In the genomic region with DNA sequence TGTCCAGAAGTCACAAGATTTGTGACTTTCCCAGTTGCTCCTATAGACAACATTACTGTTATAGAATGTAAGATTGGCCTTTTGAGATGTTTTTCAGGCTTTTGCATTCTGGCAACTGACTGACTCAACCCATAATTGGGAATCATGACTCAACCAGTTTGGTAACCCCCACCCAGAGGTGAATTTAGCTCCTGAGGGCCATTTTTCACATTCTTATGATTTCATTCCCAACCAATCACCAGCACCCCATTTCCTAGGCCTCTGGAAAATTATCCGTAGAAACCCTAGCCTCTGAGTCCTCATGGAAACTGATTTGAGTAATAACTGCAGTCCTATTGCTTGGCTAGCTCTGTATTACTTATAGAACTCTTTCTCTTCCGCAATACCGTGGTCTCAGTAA, we compare ENCODE assay signal across 24 cellular contexts.
DNase-seq lines count a peak whose midpoint lies in the region; ATAC-seq, FAIRE-seq and TF ChIP-seq lines count a peak whose summit lies in the region.
"Had no signal": no experiment of that assay in that cellular context is flagged by ENCODE, and none has a peak within 500 bp of the region (broad histone marks: within the 10 kb centered on the region; RNA-seq: fewer than 3 reads in every experiment).

No MANE protein-coding gene starts in this region.

- peaks cover 3% of the 10 kb centered on the region for H3K27me3 Mint-ChIP-seq in nephron progenitor cell (ENCODE audit: low read depth, poor library complexity)
- H3K27me3 Mint-ChIP-seq: B cell; CD4-positive, CD25-positive, alpha-beta regulatory T cell had no signal

- H4K20me1 ChIP-seq in HepG2 (ENCODE audit: insufficient read depth, low read length) = no peaks in the 10 kb centered on the region
- H4K20me1 ChIP-seq: BLaER1 had no signal

- BruUV-seq in HepG2 (replicated peaks; lab: Mats Ljungman, UMichigan) = no TSS peak

- no peak for FAIRE-seq in HepG2 (lab: Jason Lieb, UNC)
- FAIRE-seq: A204.1, G401.6, GM12892, GM19239, H1 had no signal

- DNase-seq in HS-5 (ENCODE audit: low read depth) (peak; percentile 9), RWPE1 (ENCODE audit: low spot score) (peak; percentile 1), astrocyte of the hippocampus (ENCODE audit: low read depth, low spot score) (peak; percentile 0), foreskin keratinocyte (peak; percentile 8 to 82), nephron progenitor cell (no peak), HepG2 (ENCODE audit: low spot score) (no peak)
- DNase-seq in stimulated activated CD4-positive, alpha-beta T cell treated with anti-CD3 and anti-CD28 coated beads, Interleukin-4, amount 100 ng/mL, for 1 hour = no peak
- DNase-seq: Caco-2; CD4-positive, CD25-positive, alpha-beta regulatory T cell; CD8-positive, alpha-beta T cell; DMS153; DND-41; GM23248; H7; HCEC 1CT had no signal

- H3K9me3 Mint-ChIP-seq in nephron progenitor cell = peaks cover 24% of the 10 kb centered on the region

- POLR2A ChIA-PET in RWPE1 (lab: Yijun Ruan, JAX; ENCODE audit: low non-redundant PET) (no interaction called here), HepG2 (lab: Yijun Ruan, JAX) (no interaction called here)

- TF ChIP-seq EP300 in HepG2 (IDR thresholded peaks at IDR 0.05; ENCODE audit: low read depth in 2 of 2, low read length in 2 of 2) = no peak
- TF ChIP-seq EP300 in HepG2 (CRISPR knock-in tag; IDR thresholded peaks at IDR 0.05; ENCODE audit: borderline replicate concordance) = no peak

- H3K9me3 ChIP-seq in HepG2 (ENCODE audit: low read length) = peaks cover 87% of the 10 kb centered on the region

- H3K36me3 ChIP-seq in HepG2 (replicated peaks in 1 of 2; ENCODE audit: control insufficient read depth in 1 of 2, insufficient read depth in 2 of 2, low read length in 2 of 2) = no peaks in the 10 kb centered on the region
- H3K36me3 ChIP-seq: BLaER1 had no signal

- ATAC-seq in foreskin keratinocyte = peak; percentile 78
- no peak for ATAC-seq in HG03342 (IDR thresholded peaks at IDR 0.05; ENCODE audit: unreplicated experiment)
- no peak for ATAC-seq in HepG2
- ATAC-seq: CD8-positive, alpha-beta T cell had no signal

- H3K4me1 Mint-ChIP-seq in nephron progenitor cell = no peaks in the 10 kb centered on the region
- H3K4me1 Mint-ChIP-seq: B cell; CD4-positive, CD25-positive, alpha-beta regulatory T cell had no signal

- H3K4me1 ChIP-seq in foreskin keratinocyte (peaks cover 2% of the 10 kb centered on the region), HepG2 (ENCODE audit: insufficient read depth, low read length) (no peaks in the 10 kb centered on the region)
- H3K4me1 ChIP-seq: BLaER1, Caco-2 had no signal

- no peak for TF ChIP-seq POLR2A in HepG2 (IDR thresholded peaks at IDR 0.05; ENCODE audit: insufficient read depth in 1 of 2, low read depth in 2 of 2, low read length in 2 of 2)

- H3K4me2 ChIP-seq in HepG2 (ENCODE audit: low read depth, low read length) = no peak overlapping the region
- H3K4me2 ChIP-seq: BLaER1 had no signal

- TF ChIP-seq CTCF in RWPE1 (conservative IDR thresholded peaks at IDR 0.05; ENCODE audit: low read depth) (no peak), foreskin keratinocyte (conservative IDR thresholded peaks at IDR 0.05) (no peak), nephron progenitor cell (IDR thresholded peaks at IDR 0.05) (no peak), HepG2 (CRISPR knock-in tag; IDR thresholded peaks at IDR 0.05) (no peak)

- TF ChIP-seq RAD21 in HepG2 (CRISPR knock-in tag; IDR thresholded peaks at IDR 0.05) = no peak

- H3K9ac ChIP-seq in HepG2 (ENCODE audit: insufficient read depth, low read depth, low read length) = no peak overlapping the region
- H3K9ac ChIP-seq: BLaER1, GM23248 had no signal

- no peak overlapping the region for H3K4me3 ChIP-seq in HepG2 (replicated peaks in 1 of 3; ENCODE audit: insufficient read depth in 1 of 3, low read depth in 2 of 3, low read length in 3 of 3)
- H3K4me3 ChIP-seq: BLaER1, GM23248 had no signal

- CTCF ChIA-PET in RWPE1 (lab: Yijun Ruan, JAX) = interaction anchor here (0.5 kb wide), 1 partner anchor 26 kb away, joined by 4 read pairs; no protein-coding TSS in a partner anchor
- CTCF ChIA-PET in HepG2 (lab: Yijun Ruan, JAX; ENCODE audit: low intra/inter-chr PET ratio, low total read pairs) = no interaction called here

- intact Hi-C loops in HepG2 (cut with micrococcal nuclease; ENCODE audit: unreplicated experiment) = no loop called here

- no peak overlapping the region for H3K4me3 Mint-ChIP-seq in nephron progenitor cell
- H3K4me3 Mint-ChIP-seq: B cell; CD4-positive, CD25-positive, alpha-beta regulatory T cell; CD8-positive, alpha-beta T cell had no signal

- no peak overlapping the region for H3K27ac Mint-ChIP-seq in nephron progenitor cell
- H3K27ac Mint-ChIP-seq: B cell; CD4-positive, CD25-positive, alpha-beta regulatory T cell; CD8-positive, alpha-beta T cell had no signal

- no peak overlapping the region for H2AFZ ChIP-seq in HepG2 (ENCODE audit: low read length)
- H2AFZ ChIP-seq: GM23248 had no signal

- in situ Hi-C loops in HepG2 (cut with HindIII; ENCODE audit: extremely low pct_ligation_motif_present, low pct_unique_long_range_greater_than_20kb) = no loop called here

- H3K27me3 ChIP-seq in foreskin keratinocyte (no peaks in the 10 kb centered on the region), HepG2 (ENCODE audit: control insufficient read depth in 1 of 2, insufficient read depth in 2 of 2, low read length in 2 of 2) (no peaks in the 10 kb centered on the region)
- H3K27me3 ChIP-seq: BLaER1 had no signal

- H3K36me3 Mint-ChIP-seq in nephron progenitor cell (ENCODE audit: low read depth) = no peaks in the 10 kb centered on the region
- H3K36me3 Mint-ChIP-seq: CD4-positive, CD25-positive, alpha-beta regulatory T cell; CD8-positive, alpha-beta T cell had no signal

- H3K79me2 ChIP-seq in HepG2 (ENCODE audit: insufficient read depth, low read length) = no peaks in the 10 kb centered on the region

- H3K27ac ChIP-seq in RWPE1 (no peak overlapping the region), foreskin keratinocyte (no peak overlapping the region), HepG2 (ENCODE audit: extremely low read length, insufficient read depth, low read length) (no peak overlapping the region)
- H3K27ac ChIP-seq: BLaER1, C4-2B, GM23248 had no signal

- WGBS in HepG2 (ENCODE audit: low lambda C conversion rate) = 4% methylated on average over 3 of the region's 3 CpGs

TF ChIP-seq in HepG2, 621 proteins besides CTCF, POLR2A, EP300 and RAD21:
- TF ChIP-seq ZEB1 (IDR thresholded peaks at IDR 0.05; ENCODE audit: insufficient replicate concordance, low read depth) = no peak
- no peak for TF ChIP-seq SETDB1 (CRISPR knock-in tag; IDR thresholded peaks at IDR 0.05; ENCODE audit: borderline replicate concordance)
TF ChIP-seq in HepG2: peak in this region for 0.

Comparison
In these comparisons a context has a peak if more than half of its experiments do, and no peak if none do; other contexts are left out.
1. DNase-seq: peak in HS-5 (single experiment), RWPE1 (single experiment), astrocyte of the hippocampus (single experiment) and foreskin keratinocyte (2 of 2); none in nephron progenitor cell (single experiment), HepG2 (single experiment) and stimulated activated CD4-positive, alpha-beta T cell treated with anti-CD3 and anti-CD28 coated beads, Interleukin-4, amount 100 ng/mL, for 1 hour (single experiment).